Comparison of ENCODE assay signal across 8 cellular contexts in the genomic region with DNA sequence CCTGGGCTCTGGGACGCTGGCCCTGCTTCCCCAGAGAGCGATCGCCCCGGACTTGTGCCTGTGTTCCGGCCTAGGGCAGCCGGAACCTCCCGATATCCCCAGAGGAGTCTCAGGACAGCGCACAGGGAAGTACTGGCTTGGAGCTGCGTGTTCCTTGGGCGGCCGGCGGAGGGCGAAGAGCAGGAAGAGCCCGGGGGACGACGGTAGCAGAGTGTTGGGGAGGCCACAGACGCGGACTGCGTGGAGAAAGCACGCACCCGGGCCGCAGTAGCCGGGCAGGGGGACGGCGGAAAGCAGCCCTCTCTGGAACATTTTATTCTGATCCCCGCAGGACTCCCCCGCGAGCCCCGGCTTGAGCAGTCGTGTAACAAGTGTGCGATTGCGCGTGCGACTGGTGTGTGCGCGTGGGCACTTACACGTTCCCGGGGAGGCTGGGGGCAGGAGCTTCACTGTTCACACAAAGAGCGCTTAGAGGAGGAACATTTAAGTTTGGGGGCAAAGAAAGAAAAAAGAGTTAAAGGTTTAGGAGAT. TPM values are rescaled to one million over a fixed set of nuclear protein-coding genes. Genes with fewer than 3 reads are reported as not detected.
DNase-seq lines count a peak whose midpoint lies in the region; ATAC-seq and TF ChIP-seq lines count a peak whose summit lies in the region.

No MANE protein-coding gene starts in this region.

- no peaks in the 10 kb centered on the region for H3K9me3 ChIP-seq in lower lobe of right lung
- no peaks in the 10 kb centered on the region for H3K9me3 ChIP-seq in thyroid gland

- 6 to 7% methylated on average over 29 to 35 of the region's 39 CpGs for WGBS in thyroid gland, 2 donors

- peak; percentile 12 for DNase-seq in Caki2 (ENCODE audit: low read depth)
- peak; percentile 73 to 86 for DNase-seq in NCI-H526 (lab: John Stamatoyannopoulos, UW)
- DNase-seq in coronary artery (ENCODE audit: low spot score) = no peak
- DNase-seq in lower lobe of right lung = no peak
- peak; percentile 63 to 65 for DNase-seq in thyroid gland
- no peak for DNase-seq in NCI-H345 treated with DMSO at 0.1 percent for 48 hours (lab: John Stamatoyannopoulos, UW; ENCODE audit: unreplicated experiment)
- no peak for DNase-seq in SIG-M5 (lab: John Stamatoyannopoulos, UW)

- intact Hi-C loops in lower lobe of right lung (cut with DNase I) = no loop called here
- intact Hi-C loops in thyroid gland (cut with DNase I) = loop anchor here (5.0 kb wide), 2 partner anchors 86 to 221 kb away; no protein-coding TSS in a partner anchor

- ATAC-seq in lower lobe of right lung (peak; percentile 54 to 66), HG02571 (IDR thresholded peaks at IDR 0.05; ENCODE audit: unreplicated experiment) (no peak)

- H3K27me3 ChIP-seq in lower lobe of right lung (ENCODE audit: low read depth) = peaks cover 93% of the 10 kb centered on the region
- H3K27me3 ChIP-seq in thyroid gland = peaks cover 26% of the 10 kb centered on the region

- H3K27ac ChIP-seq in coronary artery (no peak overlapping the region), lower lobe of right lung (no peak overlapping the region), thyroid gland (peak overlapping the region in 1 of 3 donors; percentile 27)

- H3K4me1 ChIP-seq in lower lobe of right lung (peaks cover 38% of the 10 kb centered on the region), thyroid gland (peaks cover 21 to 44% of the 10 kb centered on the region in 2 donors)

- TF ChIP-seq POLR2A in thyroid gland (IDR thresholded peaks at IDR 0.05) = no peak

- H3K4me3 ChIP-seq in coronary artery (peak overlapping the region; percentile 70), lower lobe of right lung (peak overlapping the region; percentile 38), thyroid gland (replicated peaks in 1 of 3) (peak overlapping the region in 2 of 3 donors; percentile 16 to 20)

- no peaks in the 10 kb centered on the region for H3K36me3 ChIP-seq in lower lobe of right lung
- no peaks in the 10 kb centered on the region for H3K36me3 ChIP-seq in thyroid gland

- TF ChIP-seq CTCF in coronary artery (IDR thresholded peaks at IDR 0.05) (no peak), lower lobe of right lung (IDR thresholded peaks at IDR 0.05) (peak; percentile 17), thyroid gland (IDR thresholded peaks at IDR 0.05) (peak in 4 of 6 experiments; percentile 4 to 44 (median 40))

- in situ Hi-C loops in Caki2 (cut with HindIII; ENCODE audit: low pct_unique_long_range_greater_than_20kb, low sequenced_read_pairs) = no loop called here

RNA-seq across cellular contexts. Expression of a gene that starts 36.1 kb away (rescaled TPM):
- total RNA-seq in Caki2 (2014; rRNA removed; shearing (Covaris generic); ENCODE audit: low replicate concordance) = not detected in 2 replicates
- total RNA-seq in lower lobe of right lung (not detected), thyroid gland (not detected)

Comparison
In these comparisons a context has a peak if more than half of its experiments do, and no peak if none do; other contexts are left out.
1. DNase-seq: peak in Caki2 (single experiment), NCI-H526 (2 of 2) and thyroid gland (2 of 2); none in coronary artery (single experiment), lower lobe of right lung (single experiment), NCI-H345 treated with DMSO at 0.1 percent for 48 hours (single experiment) and SIG-M5 (single experiment).
2. H3K4me3 ChIP-seq: peak in every context shown above with its lines; median percentile 70 in coronary artery; 38 in lower lobe of right lung; 18 in thyroid gland.